Comparison of ENCODE assay signal across 9 cellular contexts in genomic region chr6:28802417-28803336, GRCh38.
A peak's percentile ranks its signal among the peaks of the same experiment; 100 is the strongest.
DNase-seq lines count a peak whose midpoint lies in the region; ATAC-seq and TF ChIP-seq lines count a peak whose summit lies in the region.
"Had no signal": no experiment of that assay in that cellular context is flagged by ENCODE, and none has a peak within 500 bp of the region (broad histone marks: within the 10 kb centered on the region; RNA-seq: fewer than 3 reads in every experiment).

No MANE protein-coding gene starts in this region.

- H3K4me1 ChIP-seq in RWPE2 (ENCODE audit: insufficient read depth, poor library complexity, severe bottlenecking) (no peaks in the 10 kb centered on the region), left ventricle myocardium inferior (no peaks in the 10 kb centered on the region)

- TF ChIP-seq CTCF in RWPE2 (IDR thresholded peaks at IDR 0.05; ENCODE audit: poor library complexity, severe bottlenecking) = no peak
- TF ChIP-seq CTCF in left ventricle myocardium inferior (IDR thresholded peaks at IDR 0.05; ENCODE audit: borderline replicate concordance) = no peak

- ATAC-seq in HG03432 (IDR thresholded peaks at IDR 0.05; ENCODE audit: unreplicated experiment) (peak; percentile 56), RWPE2 (ENCODE audit: low read depth) (peak; percentile 81), GM18505 (IDR thresholded peaks at IDR 0.05; ENCODE audit: unreplicated experiment) (no peak)

- no peaks in the 10 kb centered on the region for H3K36me3 ChIP-seq in RWPE2 (ENCODE audit: low read depth)
- H3K36me3 ChIP-seq in left ventricle myocardium inferior = no peaks in the 10 kb centered on the region

- H3K27me3 ChIP-seq in RWPE2 (ENCODE audit: insufficient read depth, poor library complexity, severe bottlenecking) (peaks cover 46% of the 10 kb centered on the region), left ventricle myocardium inferior (ENCODE audit: low read depth) (peaks cover 95% of the 10 kb centered on the region)

- DNase-seq in ELR (ENCODE audit: low read depth) (peak; percentile 90), RWPE2 (ENCODE audit: low spot score) (no peak), hepatic stellate cell (ENCODE audit: low spot score) (peak; percentile 22), T1000 (lab: John Stamatoyannopoulos, UW) (no peak), left ventricle myocardium inferior (no peak)
- DNase-seq in activated CD4-positive, CD25-positive, alpha-beta regulatory T cell treated with anti-CD3 and anti-CD28 coated beads, Interleukin-2, amount 50 U/mL, for 72 hours = no peak
- DNase-seq: T-helper 9 cell had no signal

- H3K9me3 ChIP-seq in RWPE2 (ENCODE audit: severe bottlenecking) = no peaks in the 10 kb centered on the region
- no peaks in the 10 kb centered on the region for H3K9me3 ChIP-seq in left ventricle myocardium inferior (replicated peaks)

- no peak for TF ChIP-seq POLR2A in GM18505 (IDR thresholded peaks at IDR 0.05; ENCODE audit: borderline replicate concordance, extremely low read depth, insufficient read depth, insufficient read length)

- intact Hi-C loops in left ventricle myocardium inferior (cut with micrococcal nuclease) = no loop called here

- H3K4me3 ChIP-seq in RWPE2 (ENCODE audit: severe bottlenecking) (peak overlapping the region; percentile 17), left ventricle myocardium inferior (no peak overlapping the region)

- H3K27ac ChIP-seq in RWPE2 (ENCODE audit: poor library complexity, severe bottlenecking) (no peak overlapping the region), left ventricle myocardium inferior (replicated peaks) (no peak overlapping the region)

Comparison
In these comparisons a context has a peak if more than half of its experiments do, and no peak if none do; other contexts are left out.
1. DNase-seq: peak in ELR (single experiment) and hepatic stellate cell (single experiment); none in RWPE2 (single experiment), activated CD4-positive, CD25-positive, alpha-beta regulatory T cell treated with anti-CD3 and anti-CD28 coated beads, Interleukin-2, amount 50 U/mL, for 72 hours (single experiment), T1000 (single experiment) and left ventricle myocardium inferior (single experiment).